17 cellular contexts compared by ENCODE assay signal in the genomic region with DNA sequence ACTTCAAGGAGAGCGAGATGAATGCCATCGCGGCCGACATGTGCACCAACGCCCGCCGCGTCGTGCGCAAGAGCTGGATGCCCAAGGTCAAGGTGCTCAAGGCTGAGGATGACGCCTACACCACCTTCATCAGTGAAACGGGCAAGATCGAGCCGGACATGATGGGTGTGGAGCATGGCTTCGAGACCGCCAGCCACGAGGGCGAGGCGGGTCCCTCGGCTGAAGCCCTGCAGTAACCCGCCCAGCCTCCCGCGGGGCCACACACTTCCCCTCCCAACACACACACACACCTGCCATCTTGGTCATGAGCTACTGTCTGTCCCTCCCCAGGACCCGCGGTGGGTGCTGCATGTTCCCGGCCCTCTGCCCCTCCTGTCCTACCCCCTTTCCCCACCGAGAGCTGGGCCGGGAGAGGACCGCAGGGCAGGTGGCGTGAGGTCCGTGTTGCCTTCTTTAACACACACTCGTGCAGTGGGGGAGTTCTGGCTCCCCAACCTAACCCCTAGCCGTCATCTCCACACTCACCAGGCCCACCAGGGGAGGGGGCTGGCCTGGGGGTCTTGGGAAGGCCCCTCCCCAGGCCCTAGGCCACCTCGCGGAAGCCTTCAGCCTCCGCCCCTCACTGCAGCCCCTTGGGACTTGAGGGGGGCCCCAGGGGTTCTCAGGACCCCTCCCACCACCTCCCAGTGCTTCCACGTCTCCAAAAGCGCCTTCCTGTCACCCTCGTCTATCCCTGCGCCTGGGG. TPM values are rescaled to one million over a fixed set of nuclear protein-coding genes. Genes with fewer than 3 reads are reported as not detected.
DNase-seq lines count a peak whose midpoint lies in the region; ATAC-seq and TF ChIP-seq lines count a peak whose summit lies in the region.
"Had no signal": no experiment of that assay in that cellular context is flagged by ENCODE, and none has a peak within 500 bp of the region (broad histone marks: within the 10 kb centered on the region; RNA-seq: fewer than 3 reads in every experiment).

No MANE protein-coding gene starts in this region.

- H3K4ac ChIP-seq in neuronal stem cell (ENCODE audit: low read length), result no peak overlapping the region

- ATAC-seq in GM21526 (IDR thresholded peaks at IDR 0.05; ENCODE audit: low FRiP score, unreplicated experiment), result no peak

- H2BK5ac ChIP-seq in neuronal stem cell (ENCODE audit: low read length), result no peak overlapping the region

- H3K18ac ChIP-seq in neuronal stem cell (ENCODE audit: low read length), result no peak overlapping the region

- DNase-seq in H7 (peak; percentile 62), NB4 (ENCODE audit: low read depth) (peak; percentile 34), neuronal stem cell (ENCODE audit: low spot score) (no peak), putamen (ENCODE audit: low spot score) (no peak), GM19240 (ENCODE audit: insufficient read length, low spot score) (no peak), stomach (no peak)
- DNase-seq: ACHN; CD8-positive, alpha-beta memory T cell; NCI-H1694; NCI-H446; NCI-H526; Right ventricle myocardium superior had no signal

- H3K4me3 ChIP-seq in H7 (ENCODE audit: insufficient read depth, low read depth, low read length) (no peak overlapping the region), NB4 (ENCODE audit: low read depth, low read length) (no peak overlapping the region), ectodermal cell (ENCODE audit: insufficient read depth, low read depth, low read length) (no peak overlapping the region), neuronal stem cell (ENCODE audit: low read length in 2 of 2) (no peak overlapping the region), stomach (no peak overlapping the region)

- H3K36me3 ChIP-seq in H7 (replicated peaks; ENCODE audit: control insufficient read depth, insufficient read depth, low read length) (peaks cover 24% of the 10 kb centered on the region), ectodermal cell (ENCODE audit: control insufficient read depth, insufficient read depth, low read length) (peaks cover 39% of the 10 kb centered on the region), neuronal stem cell (replicated peaks in 1 of 2; ENCODE audit: control insufficient read depth in 2 of 2, insufficient read depth in 2 of 2, low read length in 2 of 2) (peaks cover 40 to 65% of the 10 kb centered on the region in 2 donors), stomach (peaks cover 37 to 59% (median 57%) of the 10 kb centered on the region in 4 donors)

- no peak for TF ChIP-seq EP300 in stomach (IDR thresholded peaks at IDR 0.05)

- H3K4me1 ChIP-seq in ectodermal cell (ENCODE audit: control insufficient read depth, insufficient read depth, low read length) (peaks cover 6% of the 10 kb centered on the region), neuronal stem cell (ENCODE audit: control insufficient read depth in 2 of 2, insufficient read depth in 1 of 2, low read depth in 1 of 2, low read length in 2 of 2) (no peaks in the 10 kb centered on the region), stomach (peaks cover 5 to 23% (median 12%) of the 10 kb centered on the region in 4 donors)

- no peak for TF ChIP-seq POLR2A in NB4 (IDR thresholded peaks at IDR 0.05; ENCODE audit: extremely low read depth, insufficient read length)
- no peak for TF ChIP-seq POLR2A in stomach (IDR thresholded peaks at IDR 0.05)

- H3K4me2 ChIP-seq in neuronal stem cell (ENCODE audit: insufficient read depth, low read length, poor library complexity, severe bottlenecking), result no peak overlapping the region
- H3K4me2 ChIP-seq: KMS-11 had no signal

- H3K23ac ChIP-seq in neuronal stem cell (ENCODE audit: low read depth, low read length, poor library complexity), result peak overlapping the region; percentile 43

- H2AFZ ChIP-seq in neuronal stem cell (ENCODE audit: low read length), result no peak overlapping the region

- H4K91ac ChIP-seq in neuronal stem cell (ENCODE audit: low read depth, low read length, poor library complexity), result no peak overlapping the region

- H3K9me3 ChIP-seq in ectodermal cell (ENCODE audit: control insufficient read depth, low read length) (no peaks in the 10 kb centered on the region), neuronal stem cell (replicated peaks in 1 of 2; ENCODE audit: control insufficient read depth in 2 of 2, insufficient read depth in 1 of 2, low read depth in 1 of 2, low read length in 2 of 2) (no peaks in the 10 kb centered on the region), stomach (no peaks in the 10 kb centered on the region)

- intact Hi-C loops in stomach (cut with DNase I; ENCODE audit: low total_unique reads), result no loop called here

- WGBS in ectodermal cell, 2 experiments, result 93% methylated on average over 40 of the region's 40 CpGs
- WGBS in neuronal stem cell (ENCODE audit: extremely low coverage in 2 of 2, insufficient read length in 2 of 2, insufficient replicate concordance in 1 of 2), 2 donors, result no CpG with 5 or more reads among the region's 40 CpGs
- 87 to 91% (median 87%) methylated on average over 14 to 40 of the region's 40 CpGs for WGBS in stomach, 5 donors

- no peak overlapping the region for H2AK5ac ChIP-seq in neuronal stem cell (ENCODE audit: low read depth, low read length)

- H2BK15ac ChIP-seq in neuronal stem cell (ENCODE audit: low read length), result no peak overlapping the region

- H3K9ac ChIP-seq in neuronal stem cell (ENCODE audit: low read depth, low read length, poor library complexity), result peak overlapping the region; percentile 70
- H3K9ac ChIP-seq: KMS-11 had no signal

- H3K27ac ChIP-seq in ectodermal cell (ENCODE audit: insufficient read depth, low read depth, low read length, poor library complexity, severe bottlenecking), result peak overlapping the region; percentile 26
- H3K27ac ChIP-seq in neuronal stem cell (replicated peaks; ENCODE audit: low read length), result no peak overlapping the region
- H3K27ac ChIP-seq in stomach, result no peak overlapping the region
- H3K27ac ChIP-seq: C4-2B, KMS-11 had no signal

- no peak overlapping the region for H2BK120ac ChIP-seq in neuronal stem cell (ENCODE audit: low read depth, low read length)

- peak overlapping the region; percentile 38 for H3K14ac ChIP-seq in neuronal stem cell (ENCODE audit: low read length)

- H2BK12ac ChIP-seq in neuronal stem cell (ENCODE audit: low read length), result no peak overlapping the region

- no peaks in the 10 kb centered on the region for H3K27me3 ChIP-seq in H7 (ENCODE audit: control insufficient read depth, insufficient read depth, low read length)
- H3K27me3 ChIP-seq in ectodermal cell (ENCODE audit: control insufficient read depth, insufficient read depth, low read length, poor library complexity, severe bottlenecking), result no peaks in the 10 kb centered on the region
- no peaks in the 10 kb centered on the region for H3K27me3 ChIP-seq in neuronal stem cell (ENCODE audit: control insufficient read depth in 3 of 3, insufficient read depth in 3 of 3, low read depth in 1 of 3, low read length in 3 of 3)
- H3K27me3 ChIP-seq in stomach, result no peaks in the 10 kb centered on the region

- TF ChIP-seq CTCF in NB4 (IDR thresholded peaks at IDR 0.05; ENCODE audit: low read depth, low read length), result no peak
- no peak for TF ChIP-seq CTCF in stomach (IDR thresholded peaks at IDR 0.05)

- H3K79me1 ChIP-seq in neuronal stem cell (ENCODE audit: low read depth, low read length), result peaks cover 27% of the 10 kb centered on the region

- H4K8ac ChIP-seq in neuronal stem cell (ENCODE audit: low read depth, low read length), result no peak overlapping the region

RNA-seq across cellular contexts. Expression of a gene that starts 11.8 kb away (rescaled TPM):
- 60.1 and 60.7 TPM in 2 replicates for total RNA-seq in H7 (2014; rRNA removed; shearing (Covaris generic))
- 37.9 TPM for polyA plus RNA-seq in ectodermal cell (2013, experiment 1 of 4)
- polyA plus RNA-seq in ectodermal cell (2013, experiment 2 of 4), result 32.1 TPM
- polyA plus RNA-seq in ectodermal cell (2013, experiment 3 of 4), result 39.2 TPM
- polyA plus RNA-seq in ectodermal cell (2013, experiment 4 of 4), result 38.1 TPM
- 35.3 TPM for polyA plus RNA-seq in neuronal stem cell (2013, experiment 1 of 2)
- polyA plus RNA-seq in neuronal stem cell (2013, experiment 2 of 2), result 33.1 TPM
- total RNA-seq in stomach, result 100 to 1,000 TPM in 3 of 5 donors, 10 to 100 TPM in 2; 20.4 to 942 (median 117) TPM
- 100 to 1,000 TPM in 1 of 3 donors, 10 to 100 TPM in 2; 74.8 to 114 (median 94.7) TPM for polyA plus RNA-seq in stomach

RNA-seq across cellular contexts. Expression of a gene that starts 11.9 kb away (rescaled TPM):
- 34.5 and 56.4 TPM in 2 replicates for total RNA-seq in H7 (2014; rRNA removed; shearing (Covaris generic))
- 77.9 TPM for polyA plus RNA-seq in ectodermal cell (2013, experiment 1 of 4)
- polyA plus RNA-seq in ectodermal cell (2013, experiment 2 of 4), result 70.4 TPM
- 54.1 TPM for polyA plus RNA-seq in ectodermal cell (2013, experiment 3 of 4)
- polyA plus RNA-seq in ectodermal cell (2013, experiment 4 of 4), result 54.6 TPM
- 64.6 TPM for polyA plus RNA-seq in neuronal stem cell (2013, experiment 1 of 2)
- 64.5 TPM for polyA plus RNA-seq in neuronal stem cell (2013, experiment 2 of 2)
- total RNA-seq in stomach, result 100 to 1,000 TPM in 3 of 5 donors, 10 to 100 TPM in 2; 32.3 to 421 (median 150) TPM
- 10 to 100 TPM; 64.3 to 87.2 (median 64.6) TPM for polyA plus RNA-seq in stomach

RNA-seq across cellular contexts. Expression of a gene that starts 20.3 kb away (rescaled TPM):
- total RNA-seq in H7 (2014; rRNA removed; shearing (Covaris generic)), result 254 and 292 TPM in 2 replicates
- polyA plus RNA-seq in ectodermal cell (2013, experiment 1 of 4), result 124 TPM
- polyA plus RNA-seq in ectodermal cell (2013, experiment 2 of 4), result 149 TPM
- 79.0 TPM for polyA plus RNA-seq in ectodermal cell (2013, experiment 3 of 4)
- polyA plus RNA-seq in ectodermal cell (2013, experiment 4 of 4), result 86.2 TPM
- polyA plus RNA-seq in neuronal stem cell (2013, experiment 1 of 2), result 123 TPM
- polyA plus RNA-seq in neuronal stem cell (2013, experiment 2 of 2), result 121 TPM
- 100 to 1,000 TPM in 1 of 5 donors, 10 to 100 TPM in 4; 10.1 to 122 (median 26.3) TPM for total RNA-seq in stomach
- polyA plus RNA-seq in stomach, result 10 to 100 TPM in 1 of 3 donors, 1 to 10 TPM in 2; 6.9 to 26.2 (median 9.5) TPM

RNA-seq across cellular contexts. Expression of a gene that starts 21.8 kb away (rescaled TPM):
- total RNA-seq in H7 (2014; rRNA removed; shearing (Covaris generic)), result 81.5 and 89.1 TPM in 2 replicates
- 46.9 TPM for polyA plus RNA-seq in ectodermal cell (2013, experiment 1 of 4)
- 41.7 TPM for polyA plus RNA-seq in ectodermal cell (2013, experiment 2 of 4)
- polyA plus RNA-seq in ectodermal cell (2013, experiment 3 of 4), result 34.4 TPM
- 38.1 TPM for polyA plus RNA-seq in ectodermal cell (2013, experiment 4 of 4)
- 22.9 TPM for polyA plus RNA-seq in neuronal stem cell (2013, experiment 1 of 2)
- polyA plus RNA-seq in neuronal stem cell (2013, experiment 2 of 2), result 24.4 TPM
- total RNA-seq in stomach, result 100 to 1,000 TPM in 1 of 5 donors, 10 to 100 TPM in 4; 29.6 to 373 (median 36.5) TPM
- polyA plus RNA-seq in stomach, result 10 to 100 TPM; 64.7 to 88.2 (median 77.9) TPM

RNA-seq across cellular contexts. Expression of a gene that starts 35.7 kb away (rescaled TPM):
- total RNA-seq in H7 (2014; rRNA removed; shearing (Covaris generic)), result 1.5 and 1.7 TPM in 2 replicates
- polyA plus RNA-seq in ectodermal cell (2013, experiment 1 of 4), result 0.43 TPM
- 1.0 TPM for polyA plus RNA-seq in ectodermal cell (2013, experiment 2 of 4)
- polyA plus RNA-seq in ectodermal cell (2013, experiment 3 of 4), result 1.6 TPM
- 1.5 TPM for polyA plus RNA-seq in ectodermal cell (2013, experiment 4 of 4)
- 1.1 TPM for polyA plus RNA-seq in neuronal stem cell (2013, experiment 1 of 2)
- 1.1 TPM for polyA plus RNA-seq in neuronal stem cell (2013, experiment 2 of 2)
- total RNA-seq in stomach, result 10 to 100 TPM in 2 of 5 donors, 1 to 10 TPM in 2, not detected in 1; 1.3 to 19.3 (median 7.6) TPM
- 1 to 10 TPM; 4.1 to 5.5 (median 5.0) TPM for polyA plus RNA-seq in stomach
- total RNA-seq: SK-MEL-5 had no signal

Comparison
In these comparisons a context has a peak if more than half of its experiments do, and no peak if none do; other contexts are left out.
1. DNase-seq: peak in H7 (single experiment) and NB4 (single experiment); none in neuronal stem cell (single experiment), putamen (single experiment), GM19240 (single experiment) and stomach (single experiment).